In the genomic region with DNA sequence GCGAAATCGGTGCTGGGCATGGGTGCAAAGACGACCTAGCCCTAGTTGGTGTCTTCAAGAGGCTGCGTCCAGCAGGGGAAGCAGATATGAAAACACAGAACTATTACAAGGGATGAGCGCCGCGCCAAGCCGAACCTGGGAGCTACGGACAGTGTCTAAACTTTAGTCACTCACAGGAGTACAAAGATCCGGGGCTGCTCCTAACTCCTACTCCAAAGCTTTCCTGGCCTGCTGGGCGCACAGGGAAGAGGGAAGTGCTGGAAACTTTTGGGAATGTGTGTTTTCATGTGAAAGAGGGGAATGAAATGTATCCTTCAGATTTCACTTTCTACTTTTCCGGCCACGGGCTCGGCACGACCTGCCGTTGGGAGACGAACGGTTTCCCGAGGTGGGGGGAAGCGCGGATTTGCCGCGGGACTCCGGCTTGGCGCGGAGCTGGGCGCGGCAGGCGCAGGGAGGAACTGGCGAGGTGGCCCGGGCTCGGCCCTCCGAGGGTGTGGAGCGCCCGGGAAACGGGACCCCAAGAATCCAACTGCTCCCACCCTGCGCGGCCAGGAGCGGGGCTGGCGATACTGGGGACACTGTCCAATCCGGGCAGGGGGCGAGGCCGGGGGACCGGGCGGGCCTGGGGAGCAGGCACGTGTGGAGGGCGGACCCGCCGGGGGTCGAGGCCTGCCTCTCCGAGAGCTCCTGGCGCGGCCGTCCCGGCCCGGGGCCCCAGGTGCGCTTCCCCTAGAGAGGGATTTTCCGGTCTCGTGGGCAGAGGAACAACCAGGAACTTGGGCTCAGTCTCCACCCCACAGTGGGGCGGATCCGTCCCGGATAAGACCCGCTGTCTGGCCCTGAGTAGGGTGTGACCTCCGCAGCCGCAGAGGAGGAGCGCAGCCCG, we compare ENCODE assay signal across 1 cellular context.
TF ChIP-seq lines count a peak whose summit lies in the region.

A gene (plus strand): TSS at position 854 of the 889 bp plus-strand sequence. CDS start 39,432 bp downstream, outside the sequence.

TF ChIP-seq in GM23338, 12 proteins besides CTCF, POLR2A, EP300 and RAD21 (continued from another document):
- TF ChIP-seq, protein P1, sequence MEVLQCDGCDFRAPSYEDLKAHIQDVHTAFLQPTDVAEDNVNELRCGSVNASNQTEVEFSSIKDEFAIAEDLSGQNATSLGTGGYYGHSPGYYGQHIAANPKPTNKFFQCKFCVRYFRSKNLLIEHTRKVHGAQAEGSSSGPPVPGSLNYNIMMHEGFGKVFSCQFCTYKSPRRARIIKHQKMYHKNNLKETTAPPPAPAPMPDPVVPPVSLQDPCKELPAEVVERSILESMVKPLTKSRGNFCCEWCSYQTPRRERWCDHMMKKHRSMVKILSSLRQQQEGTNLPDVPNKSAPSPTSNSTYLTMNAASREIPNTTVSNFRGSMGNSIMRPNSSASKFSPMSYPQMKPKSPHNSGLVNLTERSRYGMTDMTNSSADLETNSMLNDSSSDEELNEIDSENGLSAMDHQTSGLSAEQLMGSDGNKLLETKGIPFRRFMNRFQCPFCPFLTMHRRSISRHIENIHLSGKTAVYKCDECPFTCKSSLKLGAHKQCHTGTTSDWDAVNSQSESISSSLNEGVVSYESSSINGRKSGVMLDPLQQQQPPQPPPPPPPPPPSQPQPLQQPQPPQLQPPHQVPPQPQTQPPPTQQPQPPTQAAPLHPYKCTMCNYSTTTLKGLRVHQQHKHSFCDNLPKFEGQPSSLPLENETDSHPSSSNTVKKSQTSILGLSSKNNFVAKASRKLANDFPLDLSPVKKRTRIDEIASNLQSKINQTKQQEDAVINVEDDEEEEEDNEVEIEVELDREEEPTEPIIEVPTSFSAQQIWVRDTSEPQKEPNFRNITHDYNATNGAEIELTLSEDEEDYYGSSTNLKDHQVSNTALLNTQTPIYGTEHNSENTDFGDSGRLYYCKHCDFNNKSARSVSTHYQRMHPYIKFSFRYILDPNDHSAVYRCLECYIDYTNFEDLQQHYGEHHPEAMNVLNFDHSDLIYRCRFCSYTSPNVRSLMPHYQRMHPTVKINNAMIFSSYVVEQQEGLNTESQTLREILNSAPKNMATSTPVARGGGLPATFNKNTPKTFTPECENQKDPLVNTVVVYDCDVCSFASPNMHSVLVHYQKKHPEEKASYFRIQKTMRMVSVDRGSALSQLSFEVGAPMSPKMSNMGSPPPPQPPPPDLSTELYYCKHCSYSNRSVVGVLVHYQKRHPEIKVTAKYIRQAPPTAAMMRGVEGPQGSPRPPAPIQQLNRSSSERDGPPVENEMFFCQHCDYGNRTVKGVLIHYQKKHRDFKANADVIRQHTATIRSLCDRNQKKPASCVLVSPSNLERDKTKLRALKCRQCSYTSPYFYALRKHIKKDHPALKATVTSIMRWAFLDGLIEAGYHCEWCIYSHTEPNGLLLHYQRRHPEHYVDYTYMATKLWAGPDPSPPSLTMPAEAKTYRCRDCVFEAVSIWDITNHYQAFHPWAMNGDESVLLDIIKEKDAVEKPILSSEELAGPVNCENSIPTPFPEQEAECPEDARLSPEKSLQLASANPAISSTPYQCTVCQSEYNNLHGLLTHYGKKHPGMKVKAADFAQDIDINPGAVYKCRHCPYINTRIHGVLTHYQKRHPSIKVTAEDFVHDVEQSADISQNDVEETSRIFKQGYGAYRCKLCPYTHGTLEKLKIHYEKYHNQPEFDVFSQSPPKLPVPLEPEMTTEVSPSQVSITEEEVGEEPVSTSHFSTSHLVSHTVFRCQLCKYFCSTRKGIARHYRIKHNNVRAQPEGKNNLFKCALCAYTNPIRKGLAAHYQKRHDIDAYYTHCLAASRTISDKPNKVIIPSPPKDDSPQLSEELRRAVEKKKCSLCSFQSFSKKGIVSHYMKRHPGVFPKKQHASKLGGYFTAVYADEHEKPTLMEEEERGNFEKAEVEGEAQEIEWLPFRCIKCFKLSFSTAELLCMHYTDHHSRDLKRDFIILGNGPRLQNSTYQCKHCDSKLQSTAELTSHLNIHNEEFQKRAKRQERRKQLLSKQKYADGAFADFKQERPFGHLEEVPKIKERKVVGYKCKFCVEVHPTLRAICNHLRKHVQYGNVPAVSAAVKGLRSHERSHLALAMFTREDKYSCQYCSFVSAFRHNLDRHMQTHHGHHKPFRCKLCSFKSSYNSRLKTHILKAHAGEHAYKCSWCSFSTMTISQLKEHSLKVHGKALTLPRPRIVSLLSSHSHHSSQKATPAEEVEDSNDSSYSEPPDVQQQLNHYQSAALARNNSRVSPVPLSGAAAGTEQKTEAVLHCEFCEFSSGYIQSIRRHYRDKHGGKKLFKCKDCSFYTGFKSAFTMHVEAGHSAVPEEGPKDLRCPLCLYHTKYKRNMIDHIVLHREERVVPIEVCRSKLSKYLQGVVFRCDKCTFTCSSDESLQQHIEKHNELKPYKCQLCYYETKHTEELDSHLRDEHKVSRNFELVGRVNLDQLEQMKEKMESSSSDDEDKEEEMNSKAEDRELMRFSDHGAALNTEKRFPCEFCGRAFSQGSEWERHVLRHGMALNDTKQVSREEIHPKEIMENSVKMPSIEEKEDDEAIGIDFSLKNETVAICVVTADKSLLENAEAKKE (CRISPR knock-in tag; IDR thresholded peaks at IDR 0.05): no peak
- no peak for TF ChIP-seq JUNB (IDR thresholded peaks at IDR 0.05; ENCODE audit: unreplicated experiment)
TF ChIP-seq in GM23338: peak in this region for 1.
